13 cellular contexts compared by ENCODE assay signal in genomic region chrX:153921511-153922285, GRCh38. TPM values are rescaled to one million over a fixed set of nuclear protein-coding genes. Genes with fewer than 3 reads are reported as not detected.
A peak's percentile ranks its signal among the peaks of the same experiment; 100 is the strongest.
DNase-seq lines count a peak whose midpoint lies in the region; ATAC-seq and TF ChIP-seq lines count a peak whose summit lies in the region.
"Had no signal": no experiment of that assay in that cellular context is flagged by ENCODE, and none has a peak within 500 bp of the region (broad histone marks: within the 10 kb centered on the region; RNA-seq: fewer than 3 reads in every experiment).

No MANE protein-coding gene starts in this region.

- no peak overlapping the region for H3K4me3 ChIP-seq in CD4-positive, alpha-beta memory T cell (ENCODE audit: low read length in 2 of 2)

- peak overlapping the region; percentile 86 to 96 (median 95) for H3K4me3 Mint-ChIP-seq in CD4-positive, alpha-beta memory T cell
- H3K4me3 Mint-ChIP-seq in activated naive CD8-positive, alpha-beta T cell treated with anti-CD3 and anti-CD28 coated beads for 36 hours: peak overlapping the region; percentile 94
- H3K4me3 Mint-ChIP-seq in natural killer cell: peak overlapping the region; percentile 73
- H3K4me3 Mint-ChIP-seq: mesothelial cell of epicardium had no signal

- ATAC-seq in natural killer cell (no peak), HG02981 (IDR thresholded peaks at IDR 0.05; ENCODE audit: unreplicated experiment) (no peak), HG03460 (IDR thresholded peaks at IDR 0.05; ENCODE audit: unreplicated experiment) (no peak)

- intact Hi-C loops in CD4-positive, alpha-beta memory T cell (cut with micrococcal nuclease): no loop called here
- intact Hi-C loops in natural killer cell (cut with micrococcal nuclease): loop anchor here (10.0 kb wide), 1 partner anchor 173 kb away; the partner anchor contains the start of gene MECP2
- intact Hi-C loops in posterior vena cava (cut with DNase I): loop anchor here in 1 of 2 donors (10.0 kb wide), 1 partner anchor 127 kb away; the partner anchor contains the start of genes IDH3G and SSR4

- POLR2A ChIA-PET in CD4-positive, alpha-beta memory T cell (lab: Charles Lee; ENCODE audit: partially characterized antibody): interaction anchor here (1.1 to 20.6 kb wide), 4 partner anchors 13 to 48 kb away, joined by 6 to 447 read pairs (median 199); partner anchors contain the start of genes AVPR2, HCFC1, NAA10 and RENBP

- H3K27ac ChIP-seq in CD4-positive, alpha-beta memory T cell (ENCODE audit: low read depth, low read length): peak overlapping the region; percentile 15
- H3K27ac ChIP-seq in KOPT-K1 (ENCODE audit: low read depth, low read length, poor library complexity, severe bottlenecking): peak overlapping the region; percentile 100
- H3K27ac ChIP-seq: KMS-11 had no signal

- peaks cover 32% of the 10 kb centered on the region for H3K4me1 ChIP-seq in CD4-positive, alpha-beta memory T cell (ENCODE audit: insufficient read depth, low read length)

- peak overlapping the region; percentile 18 to 99 (median 64) for H3K27ac Mint-ChIP-seq in CD4-positive, alpha-beta memory T cell
- peak overlapping the region; percentile 97 for H3K27ac Mint-ChIP-seq in activated naive CD8-positive, alpha-beta T cell treated with anti-CD3 and anti-CD28 coated beads for 36 hours
- peak overlapping the region; percentile 91 to 96 for H3K27ac Mint-ChIP-seq in natural killer cell
- H3K27ac Mint-ChIP-seq: mesothelial cell of epicardium had no signal

- no peak for TF ChIP-seq CTCF in natural killer cell (IDR thresholded peaks at IDR 0.05)

- no peak for DNase-seq in CD4-positive, alpha-beta memory T cell
- no peak for DNase-seq in activated naive CD8-positive, alpha-beta T cell treated with anti-CD3 and anti-CD28 coated beads for 36 hours
- DNase-seq in natural killer cell: no peak
- no peak for DNase-seq in globus pallidus (ENCODE audit: low spot score)
- DNase-seq in posterior vena cava (ENCODE audit: low spot score): no peak
- DNase-seq: dermis blood vessel endothelial cell, DMS79, NCI-H526 had no signal

- H3K36me3 Mint-ChIP-seq in CD4-positive, alpha-beta memory T cell: peaks cover 9 to 37% of the 10 kb centered on the region in 2 donors
- peaks cover 30% of the 10 kb centered on the region for H3K36me3 Mint-ChIP-seq in activated naive CD8-positive, alpha-beta T cell treated with anti-CD3 and anti-CD28 coated beads for 36 hours
- no peaks in the 10 kb centered on the region for H3K36me3 Mint-ChIP-seq in natural killer cell

- no peaks in the 10 kb centered on the region for H3K9me3 ChIP-seq in CD4-positive, alpha-beta memory T cell (ENCODE audit: control insufficient read depth in 1 of 2, low read length in 2 of 2)
- no peaks in the 10 kb centered on the region for H3K9me3 ChIP-seq in KOPT-K1 (ENCODE audit: insufficient read depth, low read length, poor library complexity, severe bottlenecking)

- H3K27me3 ChIP-seq in CD4-positive, alpha-beta memory T cell (ENCODE audit: insufficient read depth, low read length): no peaks in the 10 kb centered on the region

- CTCF ChIA-PET in CD4-positive, alpha-beta memory T cell (lab: Charles Lee; ENCODE audit: partially characterized antibody): interaction anchor here (1.2 to 14.9 kb wide), 4 partner anchors 13 to 64 kb away, joined by 3 to 290 read pairs (median 20); partner anchors contain the start of genes NAA10 and RENBP

- no peaks in the 10 kb centered on the region for H3K27me3 Mint-ChIP-seq in CD4-positive, alpha-beta memory T cell
- H3K27me3 Mint-ChIP-seq in activated naive CD8-positive, alpha-beta T cell treated with anti-CD3 and anti-CD28 coated beads for 36 hours: no peaks in the 10 kb centered on the region
- no peaks in the 10 kb centered on the region for H3K27me3 Mint-ChIP-seq in natural killer cell (ENCODE audit: low read depth in 2 of 2)

- H3K4me1 Mint-ChIP-seq in CD4-positive, alpha-beta memory T cell: peaks cover 8 to 57% (median 30%) of the 10 kb centered on the region in 4 donors
- H3K4me1 Mint-ChIP-seq in activated naive CD8-positive, alpha-beta T cell treated with anti-CD3 and anti-CD28 coated beads for 36 hours: peaks cover 12% of the 10 kb centered on the region
- H3K4me1 Mint-ChIP-seq in natural killer cell: peaks cover 30 to 38% of the 10 kb centered on the region in 2 donors

- H3K9me3 Mint-ChIP-seq in CD4-positive, alpha-beta memory T cell: no peaks in the 10 kb centered on the region
- no peaks in the 10 kb centered on the region for H3K9me3 Mint-ChIP-seq in activated naive CD8-positive, alpha-beta T cell treated with anti-CD3 and anti-CD28 coated beads for 36 hours
- H3K9me3 Mint-ChIP-seq in natural killer cell: no peaks in the 10 kb centered on the region
- H3K9me3 Mint-ChIP-seq: mesothelial cell of epicardium had no signal

- peaks cover 21% of the 10 kb centered on the region for H3K36me3 ChIP-seq in CD4-positive, alpha-beta memory T cell (ENCODE audit: insufficient read depth, low read length)
- H3K36me3 ChIP-seq in KOPT-K1 (ENCODE audit: insufficient read depth, low read length): peaks cover 46% of the 10 kb centered on the region

RNA-seq across cellular contexts. Expression of gene ARHGAP4, which starts 4.4 kb away (rescaled TPM):
- total RNA-seq in CD4-positive, alpha-beta memory T cell: 100 to 1,000 TPM; 327 to 330 TPM
- polyA plus RNA-seq in CD4-positive, alpha-beta memory T cell: 100 to 1,000 TPM in 1 of 2 donors, 10 to 100 TPM in 1; 65.4 to 117 TPM
- 100 to 1,000 TPM; 112 to 123 TPM for total RNA-seq in activated naive CD8-positive, alpha-beta T cell treated with anti-CD3 and anti-CD28 coated beads for 36 hours
- total RNA-seq in natural killer cell: 100 to 1,000 TPM; 352 to 398 (median 384) TPM
- total RNA-seq in posterior vena cava: 10 to 100 TPM; 36.3 to 47.1 TPM

RNA-seq across cellular contexts. Expression of gene NAA10, which starts 13.1 kb away (rescaled TPM):
- 10 to 100 TPM; 88.9 to 94.9 TPM for total RNA-seq in CD4-positive, alpha-beta memory T cell
- polyA plus RNA-seq in CD4-positive, alpha-beta memory T cell: 10 to 100 TPM; 57.6 to 96.3 TPM
- total RNA-seq in activated naive CD8-positive, alpha-beta T cell treated with anti-CD3 and anti-CD28 coated beads for 36 hours: 100 to 1,000 TPM; 150 to 153 TPM
- total RNA-seq in natural killer cell: 10 to 100 TPM; 63.4 to 82.3 (median 73.1) TPM
- 10 to 100 TPM; 69.4 to 75.4 TPM for total RNA-seq in posterior vena cava

RNA-seq across cellular contexts. Expression of gene AVPR2, which starts 17.2 kb away (rescaled TPM):
- not detected for total RNA-seq in CD4-positive, alpha-beta memory T cell
- polyA plus RNA-seq in CD4-positive, alpha-beta memory T cell: under 1 TPM in 1 of 2 donors, not detected in 1; 0.15 TPM
- total RNA-seq in activated naive CD8-positive, alpha-beta T cell treated with anti-CD3 and anti-CD28 coated beads for 36 hours: not detected
- total RNA-seq in natural killer cell (not detected), posterior vena cava (1 to 10 TPM; 1.4 to 2.0 TPM)
- total RNA-seq: mesothelial cell of epicardium had no signal

RNA-seq across cellular contexts. Expression of gene RENBP, which starts 22.7 kb away (rescaled TPM):
- total RNA-seq in CD4-positive, alpha-beta memory T cell: 10 to 100 TPM; 17.2 to 21.3 TPM
- under 1 TPM in 1 of 2 donors, not detected in 1; 0.65 TPM for polyA plus RNA-seq in CD4-positive, alpha-beta memory T cell
- total RNA-seq in activated naive CD8-positive, alpha-beta T cell treated with anti-CD3 and anti-CD28 coated beads for 36 hours: 10 to 100 TPM; 15.2 to 15.7 TPM
- total RNA-seq in natural killer cell: 10 to 100 TPM; 14.3 to 17.1 (median 15.2) TPM
- 10 to 100 TPM; 11.4 to 17.6 TPM for total RNA-seq in posterior vena cava

RNA-seq across cellular contexts. Expression of gene L1CAM, which starts 35.7 kb away (rescaled TPM):
- 1 to 10 TPM; 1.0 to 1.8 TPM for total RNA-seq in CD4-positive, alpha-beta memory T cell
- under 1 TPM; 0.26 to 0.57 TPM for polyA plus RNA-seq in CD4-positive, alpha-beta memory T cell
- total RNA-seq in activated naive CD8-positive, alpha-beta T cell treated with anti-CD3 and anti-CD28 coated beads for 36 hours: under 1 TPM; 0.16 to 0.29 TPM
- total RNA-seq in natural killer cell (under 1 TPM in 2 of 3 donors, not detected in 1; 0.23 to 0.98 TPM), posterior vena cava (1 to 10 TPM; 3.8 to 4.4 TPM)
